15 cellular contexts compared by ENCODE assay signal in genomic region chr11:92838655-92839334, GRCh38.
DNase-seq lines count a peak whose midpoint lies in the region; ATAC-seq, FAIRE-seq and TF ChIP-seq lines count a peak whose summit lies in the region.
"Had no signal": no experiment of that assay in that cellular context is flagged by ENCODE, and none has a peak within 500 bp of the region (broad histone marks: within the 10 kb centered on the region; RNA-seq: fewer than 3 reads in every experiment).

No MANE protein-coding gene starts in this region.

- no peak overlapping the region for H3K27ac ChIP-seq in uterus
- H3K27ac ChIP-seq: upper lobe of right lung had no signal

- TF ChIP-seq POLR2A in uterus (IDR thresholded peaks at IDR 0.05) = no peak

- DNase-seq in EH (ENCODE audit: low read depth) (peak; percentile 32), NCI-H146 (lab: John Stamatoyannopoulos, UW) (peak; percentile 78), SHP77 (lab: John Stamatoyannopoulos, UW) (peak; percentile 40 to 48), myocyte (ENCODE audit: low read depth) (peak; percentile 25), uterus (no peak), GM19239 (ENCODE audit: insufficient read length, low spot score) (no peak), C1 segment of cervical spinal cord (lab: John Stamatoyannopoulos, UW) (no peak)
- DNase-seq: activated CD4-positive, alpha-beta memory T cell treated with anti-CD3 and anti-CD28 coated beads, Interleukin-2, amount 10 ng/mL, durations not matched to agents 7 days and 5 days; anterior cingulate cortex; GOT3; NCI-H526 treated with DMSO at 0.1 percent for 48 hours; upper lobe of right lung had no signal

- no peaks in the 10 kb centered on the region for H3K27me3 ChIP-seq in uterus
- H3K27me3 ChIP-seq: upper lobe of right lung had no signal

- TF ChIP-seq CTCF in uterus (IDR thresholded peaks at IDR 0.05) = no peak

- no peak overlapping the region for H3K4me3 ChIP-seq in uterus
- H3K4me3 ChIP-seq: upper lobe of right lung had no signal

- intact Hi-C loops in uterus (cut with DNase I; ENCODE audit: low total_unique reads) = no loop called here

- no peak for FAIRE-seq in GM19239 (lab: Jason Lieb, UNC)
- FAIRE-seq: G401.6 had no signal

- no peaks in the 10 kb centered on the region for H3K36me3 ChIP-seq in uterus
- H3K36me3 ChIP-seq: upper lobe of right lung had no signal

- ATAC-seq in activated CD4-positive, CD25-positive, alpha-beta regulatory T cell treated with anti-CD3 and anti-CD28 coated beads, Interleukin-2, amount 50 U/mL, for 24 hours = no peak
- ATAC-seq: Right ventricle myocardium inferior, upper lobe of right lung had no signal

- H3K9me3 ChIP-seq in uterus = no peaks in the 10 kb centered on the region
- H3K9me3 ChIP-seq: upper lobe of right lung had no signal

- H3K4me1 ChIP-seq in uterus = no peaks in the 10 kb centered on the region
- H3K4me1 ChIP-seq: upper lobe of right lung had no signal

Comparison
In these comparisons a context has a peak if more than half of its experiments do, and no peak if none do; other contexts are left out.
1. DNase-seq: peak in EH (single experiment), NCI-H146 (single experiment), SHP77 (2 of 2) and myocyte (single experiment); none in uterus (0 of 2), GM19239 (single experiment) and C1 segment of cervical spinal cord (0 of 14).